In the genomic region with DNA sequence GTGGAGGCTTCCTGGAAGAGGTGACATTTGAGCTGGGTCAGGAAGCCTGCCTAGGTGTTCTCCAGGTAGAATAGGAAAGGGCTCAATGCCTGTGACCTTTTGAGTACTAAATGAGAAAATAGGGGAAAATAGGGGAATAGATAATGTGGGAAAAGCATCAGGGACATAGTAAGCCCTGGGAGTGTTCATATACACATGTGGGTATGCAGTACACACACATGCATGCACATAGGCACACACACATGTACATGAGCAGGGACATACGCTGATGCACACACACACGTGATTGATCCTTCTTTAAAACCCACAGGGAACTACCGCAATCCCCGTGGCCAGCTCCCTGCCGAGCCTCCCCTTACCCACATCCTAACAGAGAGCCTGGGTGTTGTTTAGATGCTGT, we compare ENCODE assay signal across 20 cellular contexts.
DNase-seq lines count a peak whose midpoint lies in the region; ATAC-seq, FAIRE-seq and TF ChIP-seq lines count a peak whose summit lies in the region.
"Had no signal": no experiment of that assay in that cellular context is flagged by ENCODE, and none has a peak within 500 bp of the region (broad histone marks: within the 10 kb centered on the region; RNA-seq: fewer than 3 reads in every experiment).

No MANE protein-coding gene starts in this region.

- H3K4me1 ChIP-seq in right atrium auricular region: no peaks in the 10 kb centered on the region
- H3K4me1 ChIP-seq in HepG2 (ENCODE audit: insufficient read depth, low read length): no peaks in the 10 kb centered on the region
- H3K4me1 ChIP-seq: A549, Caco-2 had no signal

- POLR2A ChIA-PET in HepG2 (lab: Yijun Ruan, JAX) (no interaction called here), RWPE1 (lab: Yijun Ruan, JAX; ENCODE audit: low non-redundant PET) (no interaction called here)

- no peak overlapping the region for H3K27ac ChIP-seq in right atrium auricular region
- H3K27ac ChIP-seq in HepG2 (ENCODE audit: extremely low read length, insufficient read depth, low read length): no peak overlapping the region
- H3K27ac ChIP-seq in RWPE1: no peak overlapping the region
- H3K27ac ChIP-seq: 22Rv1; A549; BLaER1 treated with 17β-estradiol and CSF1 and Interleukin-3, amounts not matched to agents 10 nM and 100 nM; C4-2B had no signal

- peaks cover 7% of the 10 kb centered on the region; the same call in 1 of the 2 replicates for H4K20me1 ChIP-seq in HepG2 (ENCODE audit: insufficient read depth, low read length)

- H3K4me2 ChIP-seq in HepG2 (ENCODE audit: low read depth, low read length): no peak overlapping the region
- H3K4me2 ChIP-seq: A549; BLaER1 treated with 17β-estradiol and CSF1 and Interleukin-3, amounts not matched to agents 10 nM and 100 nM had no signal

- no peak overlapping the region for H3K4me3 ChIP-seq in right atrium auricular region
- no peak overlapping the region for H3K4me3 ChIP-seq in HepG2 (replicated peaks in 1 of 3; ENCODE audit: insufficient read depth in 1 of 3, low read depth in 2 of 3, low read length in 3 of 3)
- H3K4me3 ChIP-seq: A549 had no signal

- TF ChIP-seq POLR2A in HepG2 (IDR thresholded peaks at IDR 0.05; ENCODE audit: insufficient read depth in 1 of 2, low read depth in 2 of 2, low read length in 2 of 2): no peak

- no peak overlapping the region for H3K9ac ChIP-seq in HepG2 (ENCODE audit: insufficient read depth, low read depth, low read length)
- H3K9ac ChIP-seq: BLaER1 treated with 17β-estradiol and CSF1 and Interleukin-3, amounts not matched to agents 10 nM and 100 nM had no signal

- BruUV-seq in HepG2 (replicated peaks; lab: Mats Ljungman, UMichigan): no TSS peak

- H3K79me2 ChIP-seq in HepG2 (ENCODE audit: insufficient read depth, low read length): no peaks in the 10 kb centered on the region

- H3K9me3 ChIP-seq in right atrium auricular region (peaks cover 0 to 3% of the 10 kb centered on the region in 2 donors), HepG2 (ENCODE audit: low read length) (no peaks in the 10 kb centered on the region)

- TF ChIP-seq EP300 in HepG2 (IDR thresholded peaks at IDR 0.05; ENCODE audit: low read depth in 2 of 2, low read length in 2 of 2): no peak
- TF ChIP-seq EP300 in HepG2 (CRISPR knock-in tag; IDR thresholded peaks at IDR 0.05; ENCODE audit: borderline replicate concordance): no peak

- no peak overlapping the region for H2AFZ ChIP-seq in HepG2 (ENCODE audit: low read length)

- H3K27me3 ChIP-seq in right atrium auricular region: no peaks in the 10 kb centered on the region
- H3K27me3 ChIP-seq in HepG2 (ENCODE audit: control insufficient read depth in 1 of 2, insufficient read depth in 2 of 2, low read length in 2 of 2): peaks cover 2 to 38% of the 10 kb centered on the region in 2 experiments
- H3K27me3 ChIP-seq: BLaER1 treated with 17β-estradiol and CSF1 and Interleukin-3, amounts not matched to agents 10 nM and 100 nM had no signal

- CTCF ChIA-PET in HepG2 (lab: Yijun Ruan, JAX; ENCODE audit: low intra/inter-chr PET ratio, low total read pairs) (no interaction called here), RWPE1 (lab: Yijun Ruan, JAX) (interaction anchor here (0.5 kb wide), 1 partner anchor 26 kb away, joined by 3 read pairs; no protein-coding TSS in a partner anchor)

- H3K36me3 ChIP-seq in right atrium auricular region (no peaks in the 10 kb centered on the region), HepG2 (replicated peaks in 1 of 2; ENCODE audit: control insufficient read depth in 1 of 2, insufficient read depth in 2 of 2, low read length in 2 of 2) (no peaks in the 10 kb centered on the region)
- H3K36me3 ChIP-seq: BLaER1 treated with 17β-estradiol and CSF1 and Interleukin-3, amounts not matched to agents 10 nM and 100 nM had no signal

- TF ChIP-seq CTCF in right atrium auricular region (IDR thresholded peaks at IDR 0.05): no peak
- no peak for TF ChIP-seq CTCF in HepG2 (CRISPR knock-in tag; IDR thresholded peaks at IDR 0.05)
- no peak for TF ChIP-seq CTCF in RWPE1 (conservative IDR thresholded peaks at IDR 0.05; ENCODE audit: low read depth)

- DNase-seq in left ventricle myocardium superior (peak; percentile 5), right atrium auricular region (ENCODE audit: low spot score) (no peak), HepG2 (ENCODE audit: low spot score) (no peak), RWPE1 (ENCODE audit: low spot score) (no peak), head of caudate nucleus (no peak)
- DNase-seq: AML-193; Caco-2; Calu3; CD4-positive, alpha-beta T cell; CD8-positive, alpha-beta T cell; DMS79 treated with DMSO at 0.1 percent for 48 hours; GF-D8 had no signal

- no peak for FAIRE-seq in HepG2 (lab: Jason Lieb, UNC)
- FAIRE-seq: A549, D721Med, G401.6, GM12891, GM19239 had no signal

- TF ChIP-seq RAD21 in HepG2 (CRISPR knock-in tag; IDR thresholded peaks at IDR 0.05): no peak

- intact Hi-C loops in left ventricle myocardium superior (cut with micrococcal nuclease): no loop called here
- intact Hi-C loops in HepG2 (cut with micrococcal nuclease; ENCODE audit: unreplicated experiment): no loop called here
- intact Hi-C loops in head of caudate nucleus (cut with DNase I): no loop called here

- ATAC-seq in left ventricle myocardium superior: no peak
- ATAC-seq in HepG2: no peak
- ATAC-seq: A549; CD8-positive, alpha-beta T cell had no signal

- in situ Hi-C loops in HepG2 (cut with HindIII; ENCODE audit: extremely low pct_ligation_motif_present, low pct_unique_long_range_greater_than_20kb): no loop called here

- 11% methylated on average over 5 of the region's 5 CpGs for WGBS in HepG2 (ENCODE audit: low lambda C conversion rate)

TF ChIP-seq in HepG2, 621 proteins besides CTCF, POLR2A, EP300 and RAD21:
- no peak for TF ChIP-seq ELK4 (CRISPR knock-in tag; IDR thresholded peaks at IDR 0.05; ENCODE audit: borderline replicate concordance)
- TF ChIP-seq, protein P1, sequence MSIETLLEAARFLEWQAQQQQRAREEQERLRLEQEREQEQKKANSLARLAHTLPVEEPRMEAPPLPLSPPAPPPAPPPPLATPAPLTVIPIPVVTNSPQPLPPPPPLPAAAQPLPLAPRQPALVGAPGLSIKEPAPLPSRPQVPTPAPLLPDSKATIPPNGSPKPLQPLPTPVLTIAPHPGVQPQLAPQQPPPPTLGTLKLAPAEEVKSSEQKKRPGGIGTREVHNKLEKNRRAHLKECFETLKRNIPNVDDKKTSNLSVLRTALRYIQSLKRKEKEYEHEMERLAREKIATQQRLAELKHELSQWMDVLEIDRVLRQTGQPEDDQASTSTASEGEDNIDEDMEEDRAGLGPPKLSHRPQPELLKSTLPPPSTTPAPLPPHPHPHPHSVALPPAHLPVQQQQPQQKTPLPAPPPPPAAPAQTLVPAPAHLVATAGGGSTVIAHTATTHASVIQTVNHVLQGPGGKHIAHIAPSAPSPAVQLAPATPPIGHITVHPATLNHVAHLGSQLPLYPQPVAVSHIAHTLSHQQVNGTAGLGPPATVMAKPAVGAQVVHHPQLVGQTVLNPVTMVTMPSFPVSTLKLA (IDR thresholded peaks at IDR 0.05): peak; percentile 79
